ENCODE assay signal across 18 cellular contexts in genomic region chr3:129971368-129972052, GRCh38. TPM values are rescaled to one million over a fixed set of nuclear protein-coding genes. Genes with fewer than 3 reads are reported as not detected.
DNase-seq lines count a peak whose midpoint lies in the region; ATAC-seq, FAIRE-seq and TF ChIP-seq lines count a peak whose summit lies in the region.
"Had no signal": no experiment of that assay in that cellular context is flagged by ENCODE, and none has a peak within 500 bp of the region (broad histone marks: within the 10 kb centered on the region; RNA-seq: fewer than 3 reads in every experiment).

No MANE protein-coding gene starts in this region.

- peak; percentile 77 for FAIRE-seq in HepG2 (lab: Jason Lieb, UNC)
- FAIRE-seq: K562 had no signal

- H3K36me3 ChIP-seq in HUES64 (ENCODE audit: insufficient read depth, low read length) = no peaks in the 10 kb centered on the region
- H3K36me3 ChIP-seq in HepG2 (replicated peaks in 1 of 2; ENCODE audit: control insufficient read depth in 1 of 2, insufficient read depth in 2 of 2, low read length in 2 of 2) = no peaks in the 10 kb centered on the region
- H3K36me3 ChIP-seq in gastroesophageal sphincter = no peaks in the 10 kb centered on the region
- H3K36me3 ChIP-seq: BLaER1 had no signal

- no peak for TF ChIP-seq RAD21 in HepG2 (CRISPR knock-in tag; IDR thresholded peaks at IDR 0.05)

- no peak for TF ChIP-seq POLR2A in HepG2 (IDR thresholded peaks at IDR 0.05; ENCODE audit: insufficient read depth in 1 of 2, low read depth in 2 of 2, low read length in 2 of 2)
- TF ChIP-seq POLR2A in gastroesophageal sphincter (IDR thresholded peaks at IDR 0.05) = no peak

- POLR2A ChIA-PET in WTC11 (lab: Charles Lee) (no interaction called here), HepG2 (lab: Yijun Ruan, JAX) (interaction anchor here (0.7 to 1.0 kb wide), 2 partner anchors 9 to 922 kb away, joined by 3 to 4 read pairs; partner anchors contain the start of gene ATP2C1)

- peak overlapping the region; percentile 54 for H2AFZ ChIP-seq in HepG2 (ENCODE audit: low read length)

- H3K27ac ChIP-seq in HUES64 (ENCODE audit: low read depth, low read length) = no peak overlapping the region
- H3K27ac ChIP-seq in HepG2 (ENCODE audit: extremely low read length, insufficient read depth, low read length) = no peak overlapping the region
- H3K27ac ChIP-seq in gastroesophageal sphincter = no peak overlapping the region
- H3K27ac ChIP-seq: BLaER1 had no signal

- H3K9me3 ChIP-seq in HUES64 (ENCODE audit: insufficient read depth, low read depth, low read length) = no peaks in the 10 kb centered on the region
- H3K9me3 ChIP-seq in HepG2 (ENCODE audit: low read length) = no peaks in the 10 kb centered on the region
- no peaks in the 10 kb centered on the region for H3K9me3 ChIP-seq in gastroesophageal sphincter
- H3K9me3 ChIP-seq: BLaER1, SK-N-SH had no signal

- H3K27me3 ChIP-seq in HUES64 (ENCODE audit: insufficient read depth, low read length) (peaks cover 99% of the 10 kb centered on the region), HepG2 (ENCODE audit: control insufficient read depth in 1 of 2, insufficient read depth in 2 of 2, low read length in 2 of 2) (peaks cover 3 to 17% of the 10 kb centered on the region in 2 experiments; a peak in 3 of 5 replicates), gastroesophageal sphincter (peaks cover 37% of the 10 kb centered on the region)

- TF ChIP-seq CTCF in WTC11 (IDR thresholded peaks at IDR 0.05) (no peak), HepG2 (CRISPR knock-in tag; IDR thresholded peaks at IDR 0.05) (no peak), gastroesophageal sphincter (IDR thresholded peaks at IDR 0.05) (no peak), GM10266 (IDR thresholded peaks at IDR 0.05; ENCODE audit: control insufficient read depth, insufficient read depth, low read depth, missing control alignments) (no peak)

- peak; percentile 69 for ATAC-seq in WTC11
- peak; percentile 81 for ATAC-seq in HepG2
- ATAC-seq in gastroesophageal sphincter = no peak
- ATAC-seq: K562 had no signal

- peak in 1 of 2 experiments; percentile 69; a peak in 2 of 4 replicates for TF ChIP-seq EP300 in HepG2 (IDR thresholded peaks at IDR 0.05; ENCODE audit: low read depth in 2 of 2, low read length in 2 of 2)
- TF ChIP-seq EP300 in HepG2 (CRISPR knock-in tag; IDR thresholded peaks at IDR 0.05; ENCODE audit: borderline replicate concordance) = no peak; the same call in 1 of the 2 replicates
- TF ChIP-seq EP300 in gastroesophageal sphincter (IDR thresholded peaks at IDR 0.05) = no peak

- intact Hi-C loops in HepG2 (cut with micrococcal nuclease; ENCODE audit: unreplicated experiment) = no loop called here

- no peaks in the 10 kb centered on the region for H3K36me3 Mint-ChIP-seq in WTC11

- no TSS peak for BruUV-seq in HepG2 (replicated peaks; lab: Mats Ljungman, UMichigan)

- no peaks in the 10 kb centered on the region for H3K79me2 ChIP-seq in HepG2 (ENCODE audit: insufficient read depth, low read length)

- peaks cover 25% of the 10 kb centered on the region for H3K4me1 Mint-ChIP-seq in WTC11

- H3K4me3 ChIP-seq in HUES64 (ENCODE audit: low read length) (0 out of 2 replicates have a peak overlapping the region, but pooled peaks have one; percentile 11), HepG2 (replicated peaks in 1 of 3; ENCODE audit: insufficient read depth in 1 of 3, low read depth in 2 of 3, low read length in 3 of 3) (peak overlapping the region; percentile 28 to 65 (median 38); a peak in 5 of 6 replicates), gastroesophageal sphincter (no peak overlapping the region)
- H3K4me3 ChIP-seq: BLaER1, K562 had no signal

- peak overlapping the region; percentile 82 for H3K4me2 ChIP-seq in HepG2 (ENCODE audit: low read depth, low read length)
- H3K4me2 ChIP-seq: BLaER1, SK-N-SH had no signal

- no peaks in the 10 kb centered on the region for H4K20me1 ChIP-seq in HepG2 (ENCODE audit: insufficient read depth, low read length)

- CTCF ChIA-PET in WTC11 (lab: Charles Lee) (interaction anchor here (0.9 to 7.5 kb wide), 3 partner anchors 18 to 33 kb away, joined by 3 to 52 read pairs (median 3); no protein-coding TSS in a partner anchor), HepG2 (lab: Yijun Ruan, JAX; ENCODE audit: low intra/inter-chr PET ratio, low total read pairs) (no interaction called here)

- H3K4me3 Mint-ChIP-seq in WTC11 = peak overlapping the region; percentile 33
- H3K4me3 Mint-ChIP-seq: T-helper 1 cell treated with Interleukin-12 subunit alpha and Interleukin-12 subunit beta and Interleukin-4 antibody, amounts not matched to agents 30 μg/mL and 1 μg/mL, for 36 hours had no signal

- no peaks in the 10 kb centered on the region for H3K9me3 Mint-ChIP-seq in WTC11
- H3K9me3 Mint-ChIP-seq: T-helper 1 cell treated with Interleukin-12 subunit alpha and Interleukin-12 subunit beta and Interleukin-4 antibody, amounts not matched to agents 30 μg/mL and 1 μg/mL, for 36 hours had no signal

- H3K9ac ChIP-seq in HUES64 (ENCODE audit: low read depth, low read length) (no peak overlapping the region), HepG2 (ENCODE audit: insufficient read depth, low read depth, low read length) (peak overlapping the region; percentile 28; the same call in 1 of the 2 replicates)
- H3K9ac ChIP-seq: BLaER1, SK-N-SH had no signal

- in situ Hi-C loops in HepG2 (cut with HindIII; ENCODE audit: extremely low pct_ligation_motif_present, low pct_unique_long_range_greater_than_20kb) = no loop called here

- 0 out of 2 replicates have a peak, but pooled peaks cover 11% of the 10 kb centered on the region for H3K4me1 ChIP-seq in HUES64 (ENCODE audit: insufficient read depth, low read length)
- peaks cover 25% of the 10 kb centered on the region for H3K4me1 ChIP-seq in HepG2 (ENCODE audit: insufficient read depth, low read length)
- peaks cover 0 to 20% (median 17%) of the 10 kb centered on the region in 3 donors for H3K4me1 ChIP-seq in gastroesophageal sphincter

- peak; percentile 36 for DNase-seq in DMS153 treated with DMSO at 0.1 percent for 48 hours (lab: John Stamatoyannopoulos, UW; ENCODE audit: unreplicated experiment)
- peak; percentile 32 for DNase-seq in WTC11 (ENCODE audit: low spot score)
- peak; percentile 82 for DNase-seq in HepG2 (ENCODE audit: low spot score)
- no peak for DNase-seq in HUDEP-2 (lab: John Stamatoyannopoulos, UW; ENCODE audit: unreplicated experiment in 76 of 76)
- no peak for DNase-seq in activated T-cell treated with anti-CD3 and anti-CD28 coated beads, Interleukin-2, amount 50 U/mL, for 1 hour
- no peak for DNase-seq in GM10266 (ENCODE audit: extremely low spot score)
- DNase-seq: 8988T, NCI-H1048, NCI-H146, NCI-H2081 treated with DMSO at 0.1 percent for 48 hours, NCI-H2227 treated with DMSO at 0.1 percent for 48 hours, NCI-H526 treated with DMSO at 0.1 percent for 48 hours, SK-N-SH had no signal

- 3% methylated on average over 6 of the region's 6 CpGs for WGBS in HUES64
- 11% methylated on average over 6 of the region's 6 CpGs for WGBS in HepG2 (ENCODE audit: low lambda C conversion rate)
- WGBS in gastroesophageal sphincter (ENCODE audit: low coverage in 1 of 2), 2 donors = 63 to 80% methylated on average over 1 to 3 of the region's 6 CpGs

- H3K27me3 Mint-ChIP-seq in WTC11 (ENCODE audit: low read depth) = peaks cover 100% of the 10 kb centered on the region

- no peak overlapping the region for H3K27ac Mint-ChIP-seq in WTC11
- H3K27ac Mint-ChIP-seq: T-helper 1 cell treated with Interleukin-12 subunit alpha and Interleukin-12 subunit beta and Interleukin-4 antibody, amounts not matched to agents 30 μg/mL and 1 μg/mL, for 36 hours had no signal

TF ChIP-seq in HepG2, 621 proteins besides CTCF, POLR2A, EP300 and RAD21 (continues in another document):
- TF ChIP-seq HMGA1 (CRISPR knock-in tag; conservative IDR thresholded peaks at IDR 0.05) (no peak), ISL2 (CRISPR knock-in tag; IDR thresholded peaks at IDR 0.05) (peak; percentile 48; the same call in 1 of the 2 replicates)

RNA-seq across cellular contexts. Expression of gene TRH, which starts 3.0 kb away (rescaled TPM):
- polyA plus RNA-seq in HUES64 (2013, experiment 1 of 2) = 0.25 TPM
- not detected for polyA plus RNA-seq in HUES64 (2013, experiment 2 of 2)
- 0.16 to 0.27 TPM (median 0.22 TPM) in 3 replicates for total RNA-seq in WTC11 (2021)
- not detected in 2 replicates for total RNA-seq in HepG2 (2016; rRNA removed; fragmentation: Illumina TruSeq; extraction: Trizol)
- not detected in 2 replicates for total RNA-seq in HepG2 (2016; cell fraction: cytosol; rRNA removed; fragmentation: Illumina TruSeq; extraction: Trizol; ENCODE audit: low read depth)
- total RNA-seq in HepG2 (2016; cell fraction: insoluble cytoplasmic fraction; rRNA removed; fragmentation: Illumina TruSeq; extraction: Trizol) = not detected in 2 replicates
- total RNA-seq in HepG2 (2016; cell fraction: membrane; rRNA removed; fragmentation: Illumina TruSeq; extraction: Trizol) = not detected in 2 replicates
- not detected in 2 replicates for total RNA-seq in HepG2 (2016; cell fraction: nucleus; rRNA removed; fragmentation: Illumina TruSeq; extraction: Trizol)
- not detected in 2 replicates for polyA plus RNA-seq in HepG2 (2011; rRNA removed)
- not detected in 2 replicates for polyA plus RNA-seq in HepG2 (2011; cell fraction: cytosol; rRNA removed)
- polyA plus RNA-seq in HepG2 (2011; cell fraction: nucleus; rRNA removed) = not detected in 2 replicates
- not detected in 2 replicates for polyA plus RNA-seq in HepG2 (2012)
- not detected in 2 replicates for polyA plus RNA-seq in HepG2 (2016; cell fraction: cytosol; fragmentation: Illumina TruSeq; extraction: Trizol; ENCODE audit: low read depth)
- polyA plus RNA-seq in HepG2 (2016; cell fraction: insoluble cytoplasmic fraction; fragmentation: Illumina TruSeq; extraction: Trizol; ENCODE audit: low read depth) = not detected in 2 replicates
- not detected in 2 replicates for polyA plus RNA-seq in HepG2 (2016; cell fraction: membrane; fragmentation: Illumina TruSeq; extraction: Trizol; ENCODE audit: low read depth)
- not detected in 2 replicates for polyA plus RNA-seq in HepG2 (2016; cell fraction: nucleus; fragmentation: Illumina TruSeq; extraction: Trizol; ENCODE audit: insufficient read depth, low read depth)
- not detected in 2 replicates for polyA minus RNA-seq in HepG2 (2011; rRNA and poly(A)+ RNA removed; ENCODE audit: low replicate concordance)
- polyA minus RNA-seq in HepG2 (2011; cell fraction: cytosol; rRNA and poly(A)+ RNA removed) = not detected in 2 replicates
- polyA minus RNA-seq in HepG2 (2011; cell fraction: nucleus; rRNA and poly(A)+ RNA removed) = not detected in 2 replicates
- total RNA-seq in gastroesophageal sphincter = under 1 TPM in 1 of 4 donors, not detected in 3; 0.30 TPM
- total RNA-seq: K562 had no signal
- polyA plus RNA-seq: K562, SK-N-SH had no signal

Comparison
In these comparisons a context has a peak if more than half of its experiments do, and no peak if none do; other contexts are left out.
1. DNase-seq: peak in DMS153 treated with DMSO at 0.1 percent for 48 hours (single experiment), WTC11 (single experiment) and HepG2 (single experiment); none in HUDEP-2 (0 of 76), activated T-cell treated with anti-CD3 and anti-CD28 coated beads, Interleukin-2, amount 50 U/mL, for 1 hour (single experiment) and GM10266 (single experiment).
2. H3K4me3 ChIP-seq: peak in HUES64 (single experiment) and HepG2 (3 of 3); none in gastroesophageal sphincter (0 of 2).